1 cellular context compared by ENCODE assay signal in genomic region chr1:55727010-55727409, GRCh38.
TF ChIP-seq lines count a peak whose summit lies in the region.

No MANE protein-coding gene starts in this region.

TF ChIP-seq in IMR-90, 13 proteins besides CTCF, POLR2A, EP300 and RAD21 (continued from another document):
- TF ChIP-seq USF2 (IDR thresholded peaks at IDR 0.05; ENCODE audit: low read depth, low read length) (no peak), CEBPB (IDR thresholded peaks at IDR 0.05; ENCODE audit: low read depth, low read length) (no peak), ELK1 (IDR thresholded peaks at IDR 0.05; ENCODE audit: borderline replicate concordance, low read depth, low read length) (no peak), CHD1 (IDR thresholded peaks at IDR 0.05; ENCODE audit: low read depth, low read length) (no peak), MAZ (IDR thresholded peaks at IDR 0.05; ENCODE audit: borderline replicate concordance, low read depth, low read length) (no peak), FOS (IDR thresholded peaks at IDR 0.05; ENCODE audit: low read depth, low read length) (no peak), MAFK (IDR thresholded peaks at IDR 0.05; ENCODE audit: low read depth, low read length) (no peak)
